Comparison of ENCODE assay signal across 21 cellular contexts in the genomic region with DNA sequence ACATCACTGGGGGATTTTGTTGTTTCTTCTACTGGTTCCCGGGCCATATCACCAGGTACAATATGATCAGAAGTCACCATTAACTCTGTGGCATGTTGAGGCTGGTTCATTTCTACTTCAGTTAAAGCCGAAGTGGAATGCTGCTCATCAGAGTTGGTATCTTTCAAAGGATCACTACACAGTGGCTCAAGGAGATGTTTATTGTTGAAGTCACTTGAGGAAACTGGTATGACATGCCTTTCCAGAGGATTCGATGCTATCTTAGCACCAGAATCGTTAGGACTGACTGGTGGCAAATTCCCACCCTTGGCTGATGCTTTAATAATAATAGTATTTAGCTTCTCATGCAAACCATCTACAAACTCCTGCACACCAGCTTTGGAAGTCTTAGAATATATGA. TPM values are rescaled to one million over a fixed set of nuclear protein-coding genes. Genes with fewer than 3 reads are reported as not detected.
DNase-seq lines count a peak whose midpoint lies in the region; ATAC-seq and TF ChIP-seq lines count a peak whose summit lies in the region.
"Had no signal": no experiment of that assay in that cellular context is flagged by ENCODE, and none has a peak within 500 bp of the region (broad histone marks: within the 10 kb centered on the region; RNA-seq: fewer than 3 reads in every experiment).

No MANE protein-coding gene starts in this region.

- H3K27me3 Mint-ChIP-seq in T-helper 17 cell: no peaks in the 10 kb centered on the region
- no peaks in the 10 kb centered on the region for H3K27me3 Mint-ChIP-seq in progenitor cell of endocrine pancreas

- H3K9me2 ChIP-seq in HCT116 (ENCODE audit: insufficient read depth): no peaks in the 10 kb centered on the region

- H3K27ac ChIP-seq in cardiac muscle cell: peak overlapping the region; percentile 61
- no peak overlapping the region for H3K27ac ChIP-seq in HCT116 (ENCODE audit: low read depth, low read length)
- H3K27ac ChIP-seq in adrenal gland: no peak overlapping the region
- H3K27ac ChIP-seq in RWPE1: no peak overlapping the region
- H3K27ac ChIP-seq: SJCRH30 had no signal

- intact Hi-C loops in left cardiac atrium (cut with DNase I): no loop called here
- intact Hi-C loops in HCT116 (cut with micrococcal nuclease): no loop called here
- intact Hi-C loops in adrenal gland (cut with DNase I): no loop called here

- RAD21 ChIA-PET in HCT116 (lab: Charles Lee; ENCODE audit: low non-redundant PET in 1 of 2, low total read pairs in 2 of 2, uncharacterized antibody in 2 of 2, unreplicated experiment in 2 of 2): no interaction called here

- POLR2A ChIA-PET in HCT116 (lab: Charles Lee): no interaction called here
- POLR2A ChIA-PET in RWPE1 (lab: Yijun Ruan, JAX; ENCODE audit: low non-redundant PET): no interaction called here

- H3K4me3 Mint-ChIP-seq in T-helper 17 cell (no peak overlapping the region), progenitor cell of endocrine pancreas (ENCODE audit: low read depth) (no peak overlapping the region)
- H3K4me3 Mint-ChIP-seq: HFFc6 had no signal

- no peaks in the 10 kb centered on the region for H3K9me3 Mint-ChIP-seq in progenitor cell of endocrine pancreas (ENCODE audit: low read depth)
- H3K9me3 Mint-ChIP-seq: HFFc6 had no signal

- H3K9me3 ChIP-seq in cardiac muscle cell (ENCODE audit: low read depth): no peaks in the 10 kb centered on the region
- H3K9me3 ChIP-seq in HCT116 (ENCODE audit: control insufficient read depth in 1 of 2, insufficient read depth in 1 of 2, low read depth in 1 of 2, low read length in 2 of 2): no peaks in the 10 kb centered on the region
- no peaks in the 10 kb centered on the region for H3K9me3 ChIP-seq in T-helper 17 cell (ENCODE audit: control insufficient read depth, low read length, poor library complexity, severe bottlenecking)
- H3K9me3 ChIP-seq in adrenal gland (replicated peaks in 1 of 3): no peaks in the 10 kb centered on the region
- H3K9me3 ChIP-seq: SJCRH30 had no signal

- no peak for TF ChIP-seq RAD21 in HCT116 (IDR thresholded peaks at IDR 0.05; ENCODE audit: low read depth)

- H3K4me1 ChIP-seq in cardiac muscle cell (ENCODE audit: low read depth) (peaks cover 19% of the 10 kb centered on the region), HCT116 (ENCODE audit: control insufficient read depth in 1 of 2, insufficient read depth in 2 of 2, low read length in 2 of 2) (no peaks in the 10 kb centered on the region), adrenal gland (replicated peaks in 1 of 2) (no peaks in the 10 kb centered on the region)
- H3K4me1 ChIP-seq: SJCRH30 had no signal

- H3K4me1 Mint-ChIP-seq in T-helper 17 cell: peaks cover 4% of the 10 kb centered on the region
- H3K4me1 Mint-ChIP-seq in progenitor cell of endocrine pancreas (ENCODE audit: low read depth): peaks cover 28% of the 10 kb centered on the region

- H3K36me3 Mint-ChIP-seq in T-helper 17 cell (ENCODE audit: low read depth) (peaks cover 2% of the 10 kb centered on the region), progenitor cell of endocrine pancreas (ENCODE audit: insufficient read depth) (peaks cover 37% of the 10 kb centered on the region)

- H3K27me3 ChIP-seq in cardiac muscle cell: no peaks in the 10 kb centered on the region
- H3K27me3 ChIP-seq in HCT116 (ENCODE audit: insufficient read depth, low read length): no peaks in the 10 kb centered on the region
- no peaks in the 10 kb centered on the region for H3K27me3 ChIP-seq in adrenal gland
- H3K27me3 ChIP-seq: SJCRH30 had no signal

- H3K4me3 ChIP-seq in cardiac muscle cell: no peak overlapping the region
- H3K4me3 ChIP-seq in HCT116 (replicated peaks in 1 of 2; ENCODE audit: low read depth in 1 of 2, low read length in 2 of 2): no peak overlapping the region
- no peak overlapping the region for H3K4me3 ChIP-seq in adrenal gland
- H3K4me3 ChIP-seq: SJCRH30 had no signal

- no peak for TF ChIP-seq CTCF in cardiac muscle cell (IDR thresholded peaks at IDR 0.05; ENCODE audit: low read depth, low read length)
- no peak for TF ChIP-seq CTCF in HCT116 (IDR thresholded peaks at IDR 0.05 in 2 of 3, conservative IDR thresholded peaks at IDR 0.05 in 1 of 3; ENCODE audit: borderline replicate concordance in 1 of 3, insufficient read depth in 1 of 3, low read depth in 2 of 3, low read length in 2 of 3)
- TF ChIP-seq CTCF in progenitor cell of endocrine pancreas (IDR thresholded peaks at IDR 0.05; ENCODE audit: unreplicated experiment): no peak
- no peak for TF ChIP-seq CTCF in adrenal gland (IDR thresholded peaks at IDR 0.05)
- no peak for TF ChIP-seq CTCF in RWPE1 (conservative IDR thresholded peaks at IDR 0.05; ENCODE audit: low read depth)

- H3K79me2 ChIP-seq in HCT116 (ENCODE audit: insufficient read depth, low read length): no peaks in the 10 kb centered on the region

- H4K20me1 ChIP-seq in HCT116 (ENCODE audit: insufficient read depth): no peaks in the 10 kb centered on the region; the same call in 1 of the 2 replicates

- H3K4me2 ChIP-seq in HCT116 (ENCODE audit: low read length): no peak overlapping the region

- H3K9ac ChIP-seq in HCT116 (ENCODE audit: low read length): no peak overlapping the region

- H2AFZ ChIP-seq in HCT116 (ENCODE audit: low read depth, low read length, poor library complexity, severe bottlenecking): no peak overlapping the region

- H3K36me3 ChIP-seq in cardiac muscle cell (peaks cover 22% of the 10 kb centered on the region), HCT116 (ENCODE audit: control insufficient read depth in 1 of 2, insufficient read depth in 2 of 2, low read length in 2 of 2) (peaks cover 2 to 8% of the 10 kb centered on the region in 2 experiments; a peak in 3 of 4 replicates), adrenal gland (replicated peaks in 1 of 2) (peaks cover 0 to 47% of the 10 kb centered on the region in 2 donors)

- ATAC-seq in left cardiac atrium (no peak), HCT116 (no peak), T-helper 17 cell (no peak)

- H3K27ac Mint-ChIP-seq in T-helper 17 cell: peak overlapping the region; percentile 66
- peak overlapping the region; percentile 79 for H3K27ac Mint-ChIP-seq in progenitor cell of endocrine pancreas
- H3K27ac Mint-ChIP-seq: HFFc6 had no signal

- TF ChIP-seq POLR2A in HCT116 (IDR thresholded peaks at IDR 0.05; ENCODE audit: borderline replicate concordance, extremely low read depth, insufficient read depth, insufficient read length) (no peak), adrenal gland (IDR thresholded peaks at IDR 0.05) (no peak)

- WGBS in adrenal gland, 4 donors: 92 to 97% (median 94%) methylated on average over 4 of the region's 4 CpGs

- CTCF ChIA-PET in HCT116 (lab: Charles Lee): no interaction called here
- CTCF ChIA-PET in RWPE1 (lab: Yijun Ruan, JAX): no interaction called here

- no peak for DNase-seq in cardiac muscle cell (ENCODE audit: low read depth in 1 of 2, low spot score in 1 of 2)
- no peak for DNase-seq in left cardiac atrium
- no peak for DNase-seq in HCT116 (ENCODE audit: low read depth, low spot score)
- DNase-seq in T-helper 17 cell: no peak
- no peak for DNase-seq in progenitor cell of endocrine pancreas (ENCODE audit: low spot score, unreplicated experiment)
- DNase-seq in adrenal gland: no peak
- no peak for DNase-seq in DMS 273 treated with DMSO at 0.1 percent for 48 hours (lab: John Stamatoyannopoulos, UW)
- no peak for DNase-seq in RWPE1 (ENCODE audit: low spot score)
- DNase-seq: ACHN; DND-41; HFFc6; NCI-H1048; NCI-H1436; NCI-H2029; NCI-H2171 treated with DMSO at 0.1 percent for 48 hours; NCI-H446; NCI-H526 treated with DMSO at 0.1 percent for 48 hours; NK-92 treated with Interleukin-12 subunit alpha and Interleukin-12 subunit beta, amount 100 ng/mL, for 24 hours; OCI-M1; RPMI8226; SJCRH30 had no signal

- TSS peak; percentile 31 for BruUV-seq in HCT116 (replicated peaks; lab: Mats Ljungman, UMichigan)

TF ChIP-seq in HCT116, 20 proteins besides CTCF, POLR2A, EP300 and RAD21 (continues in another document):
- no peak for TF ChIP-seq SIN3A (IDR thresholded peaks at IDR 0.05; ENCODE audit: low read depth)
- no peak for TF ChIP-seq TCF7L2 (IDR thresholded peaks at IDR 0.05; ENCODE audit: borderline replicate concordance, extremely low read depth, insufficient read depth, insufficient read length)
- TF ChIP-seq ZFX (IDR thresholded peaks at IDR 0.05): no peak
- TF ChIP-seq SP1 (IDR thresholded peaks at IDR 0.05; ENCODE audit: low read depth): no peak
- TF ChIP-seq EGR1 (IDR thresholded peaks at IDR 0.05; ENCODE audit: low read depth): no peak
- TF ChIP-seq CBX3 (IDR thresholded peaks at IDR 0.05; ENCODE audit: low read depth): no peak
- no peak for TF ChIP-seq EZH2phosphoT487 (IDR thresholded peaks at IDR 0.05; ENCODE audit: borderline replicate concordance)
- TF ChIP-seq, protein P1, sequence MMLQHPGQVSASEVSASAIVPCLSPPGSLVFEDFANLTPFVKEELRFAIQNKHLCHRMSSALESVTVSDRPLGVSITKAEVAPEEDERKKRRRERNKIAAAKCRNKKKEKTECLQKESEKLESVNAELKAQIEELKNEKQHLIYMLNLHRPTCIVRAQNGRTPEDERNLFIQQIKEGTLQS (IDR thresholded peaks at IDR 0.05): no peak
- TF ChIP-seq CEBPB (IDR thresholded peaks at IDR 0.05; ENCODE audit: low read depth): no peak
- no peak for TF ChIP-seq EZH2 (IDR thresholded peaks at IDR 0.05)
- no peak for TF ChIP-seq JUND (IDR thresholded peaks at IDR 0.05)

RNA-seq across cellular contexts. Expression of gene TASOR, which starts 49.9 kb away (rescaled TPM):
- total RNA-seq in cardiac muscle cell (34.5 and 63.6 TPM in 2 replicates), left cardiac atrium (10 to 100 TPM; 30.0 to 34.7 TPM), HCT116 (2021; ENCODE audit: unreplicated experiment) (35.8 TPM), T-helper 17 cell (10 to 100 TPM; 57.3 TPM), progenitor cell of endocrine pancreas (64.2 and 67.6 TPM in 2 replicates), adrenal gland (10 to 100 TPM; 38.4 to 81.8 (median 53.6) TPM)
- polyA plus RNA-seq in cardiac muscle cell (16.4 and 20.1 TPM in 2 replicates), adrenal gland (10 to 100 TPM; 18.9 to 50.9 (median 22.3) TPM)
- polyA plus RNA-seq in HCT116 (2012): 10.1 and 13.8 TPM in 2 replicates
